Comparison of ENCODE assay signal across 1 cellular context in the genomic region with DNA sequence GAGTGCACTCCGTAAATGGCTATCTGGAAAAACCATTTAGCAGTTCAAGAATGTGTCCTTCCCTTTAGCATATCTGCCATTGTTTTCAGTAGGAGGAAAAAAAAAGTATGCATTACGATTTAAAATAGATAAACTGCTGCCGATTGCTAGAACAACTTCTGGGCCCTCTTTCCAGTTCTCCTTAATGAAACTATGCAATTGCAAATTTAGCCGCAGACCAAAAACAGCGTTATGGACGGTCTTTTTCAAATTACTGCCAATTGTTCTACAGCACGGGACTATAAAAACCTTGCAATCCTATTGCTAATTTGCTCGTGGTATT.
TF ChIP-seq lines count a peak whose summit lies in the region.

No MANE protein-coding gene starts in this region.

TF ChIP-seq in HepG2, 621 proteins besides CTCF, POLR2A, EP300 and RAD21 (continued from another document):
- TF ChIP-seq, protein P1, sequence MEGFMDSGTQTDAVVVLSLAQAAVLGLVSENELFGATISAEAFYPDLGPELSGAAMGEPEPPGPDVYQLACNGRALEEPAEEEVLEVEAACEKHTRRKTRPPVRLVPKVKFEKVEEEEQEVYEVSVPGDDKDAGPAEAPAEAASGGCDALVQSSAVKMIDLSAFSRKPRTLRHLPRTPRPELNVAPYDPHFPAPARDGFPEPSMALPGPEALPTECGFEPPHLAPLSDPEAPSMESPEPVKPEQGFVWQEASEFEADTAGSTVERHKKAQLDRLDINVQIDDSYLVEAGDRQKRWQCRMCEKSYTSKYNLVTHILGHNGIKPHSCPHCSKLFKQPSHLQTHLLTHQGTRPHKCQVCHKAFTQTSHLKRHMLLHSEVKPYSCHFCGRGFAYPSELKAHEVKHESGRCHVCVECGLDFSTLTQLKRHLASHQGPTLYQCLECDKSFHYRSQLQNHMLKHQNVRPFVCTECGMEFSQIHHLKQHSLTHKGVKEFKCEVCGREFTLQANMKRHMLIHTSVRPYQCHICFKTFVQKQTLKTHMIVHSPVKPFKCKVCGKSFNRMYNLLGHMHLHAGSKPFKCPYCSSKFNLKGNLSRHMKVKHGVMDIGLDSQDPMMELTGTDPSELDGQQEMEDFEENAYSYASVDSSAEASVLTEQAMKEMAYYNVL (CRISPR knock-in tag; IDR thresholded peaks at IDR 0.05; ENCODE audit: borderline replicate concordance): no peak
- TF ChIP-seq, protein P2, sequence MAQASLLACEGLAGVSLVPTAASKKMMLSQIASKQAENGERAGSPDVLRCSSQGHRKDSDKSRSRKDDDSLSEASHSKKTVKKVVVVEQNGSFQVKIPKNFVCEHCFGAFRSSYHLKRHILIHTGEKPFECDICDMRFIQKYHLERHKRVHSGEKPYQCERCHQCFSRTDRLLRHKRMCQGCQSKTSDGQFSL (CRISPR knock-in tag; IDR thresholded peaks at IDR 0.05): no peak
- no peak; the same call in 1 of the 2 replicates for TF ChIP-seq PHF20 (CRISPR knock-in tag; IDR thresholded peaks at IDR 0.05)
- 0 out of 2 replicates have a peak, but pooled peaks have one; percentile 2 for TF ChIP-seq ZNF431 (CRISPR knock-in tag; IDR thresholded peaks at IDR 0.05; ENCODE audit: borderline replicate concordance, low read depth)
- TF ChIP-seq NKX3-1 (CRISPR knock-in tag; IDR thresholded peaks at IDR 0.05): 0 out of 2 replicates have a peak, but pooled peaks have one; percentile 14
- no peak for TF ChIP-seq TMF1 (CRISPR knock-in tag; IDR thresholded peaks at IDR 0.05; ENCODE audit: low read depth)
- TF ChIP-seq ZBTB38 (CRISPR knock-in tag; IDR thresholded peaks at IDR 0.05): no peak
- no peak for TF ChIP-seq NFIC (IDR thresholded peaks at IDR 0.05; ENCODE audit: low read length)
- no peak for TF ChIP-seq KDM6A (CRISPR knock-in tag; IDR thresholded peaks at IDR 0.05; ENCODE audit: low read depth)
- TF ChIP-seq ZNF337 (CRISPR knock-in tag; IDR thresholded peaks at IDR 0.05; ENCODE audit: borderline replicate concordance, low read depth): no peak
- TF ChIP-seq FOXO1 (CRISPR knock-in tag; IDR thresholded peaks at IDR 0.05): no peak
- TF ChIP-seq MEIS1 (CRISPR knock-in tag; IDR thresholded peaks at IDR 0.05; ENCODE audit: borderline replicate concordance): 0 out of 2 replicates have a peak, but pooled peaks have one; percentile 3
- TF ChIP-seq, protein P3, sequence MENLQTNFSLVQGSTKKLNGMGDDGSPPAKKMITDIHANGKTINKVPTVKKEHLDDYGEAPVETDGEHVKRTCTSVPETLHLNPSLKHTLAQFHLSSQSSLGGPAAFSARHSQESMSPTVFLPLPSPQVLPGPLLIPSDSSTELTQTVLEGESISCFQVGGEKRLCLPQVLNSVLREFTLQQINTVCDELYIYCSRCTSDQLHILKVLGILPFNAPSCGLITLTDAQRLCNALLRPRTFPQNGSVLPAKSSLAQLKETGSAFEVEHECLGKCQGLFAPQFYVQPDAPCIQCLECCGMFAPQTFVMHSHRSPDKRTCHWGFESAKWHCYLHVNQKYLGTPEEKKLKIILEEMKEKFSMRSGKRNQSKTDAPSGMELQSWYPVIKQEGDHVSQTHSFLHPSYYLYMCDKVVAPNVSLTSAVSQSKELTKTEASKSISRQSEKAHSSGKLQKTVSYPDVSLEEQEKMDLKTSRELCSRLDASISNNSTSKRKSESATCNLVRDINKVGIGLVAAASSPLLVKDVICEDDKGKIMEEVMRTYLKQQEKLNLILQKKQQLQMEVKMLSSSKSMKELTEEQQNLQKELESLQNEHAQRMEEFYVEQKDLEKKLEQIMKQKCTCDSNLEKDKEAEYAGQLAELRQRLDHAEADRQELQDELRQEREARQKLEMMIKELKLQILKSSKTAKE (CRISPR knock-in tag; IDR thresholded peaks at IDR 0.05; ENCODE audit: borderline replicate concordance): 0 out of 2 replicates have a peak, but pooled peaks have one; percentile 56
- 0 out of 4 replicates have a peak, but pooled peaks of 1 of the 2 experiments have one; percentile 13 for TF ChIP-seq KLF16 (CRISPR knock-in tag; IDR thresholded peaks at IDR 0.05)
- TF ChIP-seq ZFP90 (CRISPR knock-in tag; IDR thresholded peaks at IDR 0.05; ENCODE audit: borderline replicate concordance): no peak; the same call in 1 of the 2 replicates
- 0 out of 2 replicates have a peak, but pooled peaks have one; percentile 57 for TF ChIP-seq ZNF564 (CRISPR knock-in tag; IDR thresholded peaks at IDR 0.05)
- TF ChIP-seq, protein P4, sequence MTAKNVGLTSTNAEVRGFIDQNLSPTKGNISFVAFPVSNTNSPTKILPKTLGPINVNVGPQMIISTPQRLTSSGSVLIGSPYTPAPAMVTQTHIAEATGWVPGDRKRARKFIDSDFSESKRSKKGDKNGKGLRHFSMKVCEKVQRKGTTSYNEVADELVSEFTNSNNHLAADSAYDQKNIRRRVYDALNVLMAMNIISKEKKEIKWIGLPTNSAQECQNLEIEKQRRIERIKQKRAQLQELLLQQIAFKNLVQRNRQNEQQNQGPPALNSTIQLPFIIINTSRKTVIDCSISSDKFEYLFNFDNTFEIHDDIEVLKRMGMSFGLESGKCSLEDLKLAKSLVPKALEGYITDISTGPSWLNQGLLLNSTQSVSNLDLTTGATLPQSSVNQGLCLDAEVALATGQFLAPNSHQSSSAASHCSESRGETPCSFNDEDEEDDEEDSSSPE (CRISPR knock-in tag; IDR thresholded peaks at IDR 0.05): no peak
- no peak for TF ChIP-seq XBP1 (CRISPR knock-in tag; IDR thresholded peaks at IDR 0.05)
- TF ChIP-seq TAF15 (IDR thresholded peaks at IDR 0.05; ENCODE audit: low read depth, low read length, poor library complexity, severe bottlenecking): no peak
- TF ChIP-seq NFYB (CRISPR knock-in tag; IDR thresholded peaks at IDR 0.05): peak; percentile 0; the same call in 1 of the 2 replicates
- no peak for TF ChIP-seq ZNF124 (CRISPR knock-in tag; IDR thresholded peaks at IDR 0.05)
- no peak for TF ChIP-seq ZNF615 (CRISPR knock-in tag; IDR thresholded peaks at IDR 0.05; ENCODE audit: borderline replicate concordance)
- no peak for TF ChIP-seq ZNF713 (CRISPR knock-in tag; IDR thresholded peaks at IDR 0.05)
- no peak for TF ChIP-seq SALL2 (CRISPR knock-in tag; IDR thresholded peaks at IDR 0.05)
- TF ChIP-seq MXI1 (IDR thresholded peaks at IDR 0.05; ENCODE audit: borderline replicate concordance, low read depth, low read length): 0 out of 3 replicates have a peak, but pooled peaks have one; percentile 3
- TF ChIP-seq NCOR1 (IDR thresholded peaks at IDR 0.05; ENCODE audit: borderline replicate concordance, low read length): 0 out of 2 replicates have a peak, but pooled peaks have one; percentile 3
- no peak for TF ChIP-seq ZSCAN22 (CRISPR knock-in tag; IDR thresholded peaks at IDR 0.05)
- no peak for TF ChIP-seq ZNF225 (CRISPR knock-in tag; IDR thresholded peaks at IDR 0.05)
- TF ChIP-seq MAZ (IDR thresholded peaks at IDR 0.05; ENCODE audit: borderline replicate concordance, low read depth, low read length): no peak
- 0 out of 2 replicates have a peak, but pooled peaks have one; percentile 7 for TF ChIP-seq MAZ (CRISPR knock-in tag; IDR thresholded peaks at IDR 0.05; ENCODE audit: low read depth)
